In genomic region chr6:53474010-53474409, GRCh38 we compare ENCODE assay signal across 17 cellular contexts.
DNase-seq lines count a peak whose midpoint lies in the region; ATAC-seq, FAIRE-seq and TF ChIP-seq lines count a peak whose summit lies in the region.
"Had no signal": no experiment of that assay in that cellular context is flagged by ENCODE, and none has a peak within 500 bp of the region (broad histone marks: within the 10 kb centered on the region; RNA-seq: fewer than 3 reads in every experiment).

No MANE protein-coding gene starts in this region.

- no peak overlapping the region for H3K27ac Mint-ChIP-seq in Caco-2 (ENCODE audit: unreplicated experiment)
- H3K27ac Mint-ChIP-seq: CD4-positive, alpha-beta T cell had no signal

- intact Hi-C loops in HepG2 (cut with micrococcal nuclease; ENCODE audit: unreplicated experiment) (no loop called here), right lobe of liver (cut with DNase I) (no loop called here), Caco-2 (cut with micrococcal nuclease; ENCODE audit: unreplicated experiment) (no loop called here), left ventricle myocardium superior (cut with micrococcal nuclease) (no loop called here)

- no peaks in the 10 kb centered on the region for H3K79me2 ChIP-seq in HepG2 (ENCODE audit: insufficient read depth, low read length)
- no peaks in the 10 kb centered on the region for H3K79me2 ChIP-seq in Loucy (ENCODE audit: insufficient read depth, low read length)

- H3K4me2 ChIP-seq in HepG2 (ENCODE audit: low read depth, low read length) (no peak overlapping the region), Loucy (ENCODE audit: low read depth, low read length, poor library complexity, severe bottlenecking) (no peak overlapping the region)

- no peak overlapping the region for H3K4me3 Mint-ChIP-seq in Caco-2 (ENCODE audit: unreplicated experiment)
- H3K4me3 Mint-ChIP-seq: CD4-positive, alpha-beta T cell had no signal

- no peaks in the 10 kb centered on the region for H3K9me3 ChIP-seq in HepG2 (ENCODE audit: low read length)
- no peaks in the 10 kb centered on the region for H3K9me3 ChIP-seq in right lobe of liver
- H3K9me3 ChIP-seq in Loucy (ENCODE audit: insufficient read depth, low read depth, low read length) = no peaks in the 10 kb centered on the region
- H3K9me3 ChIP-seq in Caco-2 = no peaks in the 10 kb centered on the region
- H3K9me3 ChIP-seq: BE2C, HAP-1 had no signal

- no peaks in the 10 kb centered on the region for H3K9me3 Mint-ChIP-seq in Caco-2 (ENCODE audit: unreplicated experiment)
- H3K9me3 Mint-ChIP-seq: CD4-positive, alpha-beta T cell had no signal

- H3K36me3 Mint-ChIP-seq in Caco-2 (ENCODE audit: insufficient read depth, unreplicated experiment) = no peaks in the 10 kb centered on the region

- no peak overlapping the region for H2AFZ ChIP-seq in HepG2 (ENCODE audit: low read length)
- H2AFZ ChIP-seq in Loucy (ENCODE audit: low read length) = peak overlapping the region; percentile 10; the same call in 1 of the 2 replicates

- H3K9me2 ChIP-seq in Loucy (replicated peaks; ENCODE audit: low read depth, low read length) = no peaks in the 10 kb centered on the region

- no peak for FAIRE-seq in HepG2 (lab: Jason Lieb, UNC)
- FAIRE-seq: A204.1 had no signal

- no peaks in the 10 kb centered on the region for H3F3A ChIP-seq in Loucy (ENCODE audit: low read depth)

- CTCF ChIA-PET in HepG2 (lab: Yijun Ruan, JAX; ENCODE audit: low intra/inter-chr PET ratio, low total read pairs) (no interaction called here), Caco-2 (lab: Charles Lee) (no interaction called here)

- POLR2A ChIA-PET in HepG2 (lab: Yijun Ruan, JAX) (no interaction called here), Caco-2 (lab: Charles Lee) (no interaction called here)

- H3K36me3 ChIP-seq in HepG2 (replicated peaks in 1 of 2; ENCODE audit: control insufficient read depth in 1 of 2, insufficient read depth in 2 of 2, low read length in 2 of 2) (no peaks in the 10 kb centered on the region), right lobe of liver (no peaks in the 10 kb centered on the region), Loucy (ENCODE audit: insufficient read depth, low read length) (no peaks in the 10 kb centered on the region), Caco-2 (ENCODE audit: control insufficient read depth, insufficient read depth, low read length) (no peaks in the 10 kb centered on the region)
- H3K36me3 ChIP-seq: BE2C, HAP-1 had no signal

- no peak for TF ChIP-seq CTCF in HepG2 (CRISPR knock-in tag; IDR thresholded peaks at IDR 0.05)
- no peak for TF ChIP-seq CTCF in right lobe of liver (IDR thresholded peaks at IDR 0.05)
- no peak for TF ChIP-seq CTCF in Loucy (conservative IDR thresholded peaks at IDR 0.05; ENCODE audit: low read length)
- TF ChIP-seq CTCF in foreskin keratinocyte (conservative IDR thresholded peaks at IDR 0.05) = no peak
- TF ChIP-seq CTCF in Caco-2 (IDR thresholded peaks at IDR 0.05; ENCODE audit: insufficient read depth in 1 of 2, low read depth in 1 of 2, low read length in 1 of 2, severe bottlenecking in 1 of 2, unreplicated experiment in 1 of 2) = no peak

- H3K4me1 ChIP-seq in HepG2 (ENCODE audit: insufficient read depth, low read length) (no peaks in the 10 kb centered on the region), right lobe of liver (peaks cover 0 to 15% (median 6%) of the 10 kb centered on the region in 4 donors), Loucy (ENCODE audit: insufficient read depth, low read length, poor library complexity, severe bottlenecking) (peaks cover 23% of the 10 kb centered on the region), foreskin keratinocyte (peaks cover 8% of the 10 kb centered on the region), Caco-2 (no peaks in the 10 kb centered on the region)
- H3K4me1 ChIP-seq: BE2C, HAP-1 had no signal

- DNase-seq in HepG2 (ENCODE audit: low spot score) (no peak), right lobe of liver (no peak), foreskin keratinocyte (peak; percentile 46 to 75), Caco-2 (no peak), left ventricle myocardium superior (no peak)
- DNase-seq: ACHN; BE2C; C1 segment of cervical spinal cord; CD4-positive, alpha-beta T cell; DMS153; DMS79; GF-D8; KG1 had no signal

- no peak for TF ChIP-seq POLR2A in HepG2 (IDR thresholded peaks at IDR 0.05; ENCODE audit: insufficient read depth in 1 of 2, low read depth in 2 of 2, low read length in 2 of 2)
- TF ChIP-seq POLR2A in right lobe of liver (IDR thresholded peaks at IDR 0.05) = no peak

- peaks cover 0 to 5% of the 10 kb centered on the region in 2 experiments; a peak in 2 of 5 replicates for H3K27me3 ChIP-seq in HepG2 (ENCODE audit: control insufficient read depth in 1 of 2, insufficient read depth in 2 of 2, low read length in 2 of 2)
- H3K27me3 ChIP-seq in right lobe of liver = no peaks in the 10 kb centered on the region
- H3K27me3 ChIP-seq in Loucy (ENCODE audit: insufficient read depth, low read length, poor library complexity, severe bottlenecking) = no peaks in the 10 kb centered on the region
- no peaks in the 10 kb centered on the region for H3K27me3 ChIP-seq in foreskin keratinocyte
- no peaks in the 10 kb centered on the region for H3K27me3 ChIP-seq in Caco-2 (replicated peaks; ENCODE audit: control insufficient read depth, insufficient read depth, low read length)
- H3K27me3 ChIP-seq: BE2C had no signal

- H3K27me3 Mint-ChIP-seq in Caco-2 (ENCODE audit: insufficient read depth, unreplicated experiment) = peaks cover 3% of the 10 kb centered on the region
- H3K27me3 Mint-ChIP-seq: CD4-positive, alpha-beta T cell had no signal

- ATAC-seq in HepG2 (peak; percentile 31; the same call in 2 of the 3 replicates), right lobe of liver (no peak), foreskin keratinocyte (peak; percentile 61), GM21381 (IDR thresholded peaks at IDR 0.05; ENCODE audit: unreplicated experiment) (no peak), left ventricle myocardium superior (no peak)

- in situ Hi-C loops in HepG2 (cut with HindIII; ENCODE audit: extremely low pct_ligation_motif_present, low pct_unique_long_range_greater_than_20kb) = no loop called here

- WGBS in HepG2 (ENCODE audit: low lambda C conversion rate) = 86% methylated on average over 2 of the region's 2 CpGs
- 79% methylated on average over 2 of the region's 2 CpGs for WGBS in right lobe of liver (ENCODE audit: insufficient coverage, low coverage, low lambda C conversion rate, missing lambda C conversion rate)

- H3K4me3 ChIP-seq in HepG2 (replicated peaks in 1 of 3; ENCODE audit: insufficient read depth in 1 of 3, low read depth in 2 of 3, low read length in 3 of 3) (no peak overlapping the region), right lobe of liver (no peak overlapping the region), Loucy (ENCODE audit: low read length, poor library complexity, severe bottlenecking) (no peak overlapping the region), Caco-2 (ENCODE audit: low read depth, low read length) (no peak overlapping the region)
- H3K4me3 ChIP-seq: HAP-1 had no signal

- H3K9ac ChIP-seq in HepG2 (ENCODE audit: insufficient read depth, low read depth, low read length) (no peak overlapping the region), Loucy (ENCODE audit: low read depth, low read length, poor library complexity, severe bottlenecking) (no peak overlapping the region)

- H3K27ac ChIP-seq in HepG2 (ENCODE audit: extremely low read length, insufficient read depth, low read length) = no peak overlapping the region
- no peak overlapping the region for H3K27ac ChIP-seq in right lobe of liver
- no peak overlapping the region for H3K27ac ChIP-seq in foreskin keratinocyte

- no peaks in the 10 kb centered on the region for H3K4me1 Mint-ChIP-seq in Caco-2 (ENCODE audit: low read depth, unreplicated experiment)

- no peak for TF ChIP-seq RAD21 in HepG2 (CRISPR knock-in tag; IDR thresholded peaks at IDR 0.05)

- TF ChIP-seq EP300 in HepG2 (IDR thresholded peaks at IDR 0.05; ENCODE audit: low read depth in 2 of 2, low read length in 2 of 2) (no peak), HepG2 (CRISPR knock-in tag; IDR thresholded peaks at IDR 0.05; ENCODE audit: borderline replicate concordance) (no peak)

- BruUV-seq in HepG2 (replicated peaks; lab: Mats Ljungman, UMichigan) (no TSS peak), Caco-2 (replicated peaks; lab: Mats Ljungman, UMichigan) (no TSS peak)

- H4K20me1 ChIP-seq in HepG2 (ENCODE audit: insufficient read depth, low read length) (no peaks in the 10 kb centered on the region), Loucy (ENCODE audit: insufficient read depth, low read length, poor library complexity, severe bottlenecking) (no peaks in the 10 kb centered on the region)

TF ChIP-seq in HepG2, 621 proteins besides CTCF, POLR2A, EP300 and RAD21:
- TF ChIP-seq DNMT3B (CRISPR knock-in tag; conservative IDR thresholded peaks at IDR 0.05) (no peak), ZNF275 (CRISPR knock-in tag; IDR thresholded peaks at IDR 0.05; ENCODE audit: borderline replicate concordance) (no peak), ZMYM3 (CRISPR knock-in tag; IDR thresholded peaks at IDR 0.05) (no peak), CC2D1A (CRISPR knock-in tag; IDR thresholded peaks at IDR 0.05) (no peak)
TF ChIP-seq in HepG2: peak in this region for 0.

Comparison
In these comparisons a context has a peak if more than half of its experiments do, and no peak if none do; other contexts are left out.
1. ATAC-seq: peak in HepG2 (single experiment) and foreskin keratinocyte (single experiment); none in right lobe of liver (0 of 4), GM21381 (single experiment) and left ventricle myocardium superior (single experiment).
2. DNase-seq: peak in foreskin keratinocyte (2 of 2); none in HepG2 (single experiment), right lobe of liver (0 of 3), Caco-2 (0 of 2) and left ventricle myocardium superior (single experiment).